Comparison of ENCODE assay signal across 35 cellular contexts in the genomic region with DNA sequence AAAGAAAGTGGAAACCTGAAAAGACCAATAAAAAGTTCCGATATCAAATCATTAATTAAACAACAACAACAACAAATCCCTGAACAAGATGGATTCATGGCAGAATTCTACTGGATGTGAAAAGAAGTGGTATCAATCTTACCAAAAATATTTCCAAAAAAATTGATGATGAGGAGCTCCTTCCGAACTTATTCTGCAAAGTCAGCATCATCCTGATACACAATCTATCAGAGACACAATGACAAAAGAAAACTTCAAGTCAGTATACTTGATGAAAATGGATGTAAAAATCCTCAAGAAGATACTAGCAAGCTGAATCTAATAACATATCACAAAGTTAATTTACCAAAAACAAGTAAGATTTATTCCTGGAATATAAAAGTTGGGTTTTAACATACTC.
"Had no signal": no experiment of that assay in that cellular context is flagged by ENCODE, and none has a peak within 500 bp of the region (broad histone marks: within the 10 kb centered on the region; RNA-seq: fewer than 3 reads in every experiment).

No MANE protein-coding gene starts in this region.

- H3K4me3 ChIP-seq: adrenal gland, body of pancreas, cardiac muscle cell had no signal

- H3K27me3 ChIP-seq: adrenal gland, body of pancreas, brain microvascular endothelial cell, cardiac muscle cell had no signal

- H3K36me3 ChIP-seq: adrenal gland, brain microvascular endothelial cell, cardiac muscle cell had no signal

- ATAC-seq: activated CD8-positive, alpha-beta T cell treated with anti-CD3 and anti-CD28 coated beads for 36 hours; activated naive CD4-positive, alpha-beta T cell treated with anti-CD3 and anti-CD28 coated beads, Interleukin-2, amount 50 U/mL, for 72 hours; activated T-cell treated with anti-CD3 and anti-CD28 coated beads, Interleukin-2, amount 50 U/mL, for 4 hours; activated T-cell treated with anti-CD3 and anti-CD28 coated beads, Interleukin-2, amount 50 U/mL, for 72 hours; activated T-helper 17 cell treated with anti-CD3 and anti-CD28 coated beads, Interleukin-2, amount 50 U/mL, for 72 hours; body of pancreas had no signal

- H3K9me3 ChIP-seq: adrenal gland, body of pancreas had no signal

- H3K27ac ChIP-seq: adrenal gland, body of pancreas, brain microvascular endothelial cell, cardiac muscle cell, VCaP had no signal

- H3K4me1 ChIP-seq: adrenal gland, body of pancreas had no signal

- DNase-seq: activated B cell treated with CpG ODN at 0.5 μM for 24 hours; activated CD4-positive, alpha-beta memory T cell treated with anti-CD3 and anti-CD28 coated beads for 36 hours; activated CD4-positive, alpha-beta T cell treated with anti-CD3 and anti-CD28 coated beads for 4 hours; activated CD4-positive, alpha-beta T cell treated with anti-CD3 and anti-CD28 coated beads, Interleukin-2, amount 10 ng/mL, durations not matched to agents 24 days and 14 days; activated CD4-positive, alpha-beta T cell treated with anti-CD3 and anti-CD28 coated beads, Interleukin-2, amount 50 U/mL, for 1 hour; activated CD4-positive, alpha-beta T cell treated with anti-CD3 and anti-CD28 coated beads, Interleukin-2, amount 50 U/mL, for 4 hours; activated CD4-positive, CD25-positive, alpha-beta regulatory T cell treated with anti-CD3 and anti-CD28 coated beads, Interleukin-2, amount 50 U/mL, for 72 hours; activated CD8-positive, alpha-beta memory T cell treated with anti-CD3 and anti-CD28 coated beads, Interleukin-2, amount 50 U/mL, for 4 hours; activated CD8-positive, alpha-beta T cell treated with anti-CD3 and anti-CD28 coated beads for 36 hours; activated effector memory CD4-positive, alpha-beta T cell treated with anti-CD3 and anti-CD28 coated beads, Interleukin-2, amount 50 U/mL, for 16 hours; activated gamma-delta T cell treated with Interleukin-2 at 50 U/mL for 16 hours; activated naive CD4-positive, alpha-beta T cell; activated naive CD4-positive, alpha-beta T cell treated with anti-CD3 and anti-CD28 coated beads for 36 hours; activated naive CD4-positive, alpha-beta T cell treated with anti-CD3 and anti-CD28 coated beads, Interleukin-2, amount 50 U/mL, for 16 hours; activated naive CD8-positive, alpha-beta T cell treated with anti-CD3 and anti-CD28 coated beads for 36 hours; activated T-cell treated with anti-CD3 and anti-CD28 coated beads for 4 hours; activated T-cell treated with anti-CD3 and anti-CD28 coated beads, Interleukin-2, amount 50 U/mL, for 1 hour; activated T-cell treated with anti-CD3 and anti-CD28 coated beads, Interleukin-2, amount 50 U/mL, for 4 hours; activated T-cell treated with anti-CD3 and anti-CD28 coated beads, Interleukin-2, amount 50 U/mL, for 72 hours; adrenal gland; amniotic stem cell; aorta; body of pancreas; brain microvascular endothelial cell; caudate nucleus; cerebellar nuclear complex; T-helper 2 cell; T-helper 9 cell had no signal

- FAIRE-seq: astrocyte, bronchial epithelial cell, TTC549 had no signal
